ENCODE assay signal across 8 cellular contexts in the genomic region with DNA sequence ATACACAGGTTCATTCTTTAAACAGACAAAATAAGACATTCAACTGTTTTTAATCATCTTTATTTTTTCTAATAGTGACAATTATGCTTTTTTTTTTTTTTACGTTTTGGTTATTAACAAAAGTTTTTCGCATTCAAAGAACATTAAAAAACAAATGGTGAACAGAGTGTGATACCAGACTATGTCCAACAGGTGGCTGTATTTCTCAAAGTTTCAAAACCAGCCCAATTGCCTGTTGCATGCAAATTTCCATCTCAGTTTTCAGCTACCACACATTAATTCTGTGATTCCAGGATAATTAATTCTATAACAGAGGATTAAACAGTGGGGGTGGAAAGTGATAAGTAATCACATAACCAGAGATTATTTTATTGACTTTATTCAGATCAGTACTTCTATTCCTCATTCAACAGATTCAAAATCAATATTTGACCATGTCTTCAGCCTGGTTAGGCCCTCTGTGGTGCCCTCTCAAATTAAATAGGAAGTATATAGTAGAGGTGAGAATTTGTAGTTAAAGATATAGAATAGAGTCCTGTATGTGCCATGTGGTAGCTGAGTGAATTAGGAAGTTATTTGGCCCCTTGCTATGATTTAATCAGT.
DNase-seq lines count a peak whose midpoint lies in the region; ATAC-seq, FAIRE-seq and TF ChIP-seq lines count a peak whose summit lies in the region.

No MANE protein-coding gene starts in this region.

- no peak overlapping the region for H3K4me3 Mint-ChIP-seq in activated naive CD8-positive, alpha-beta T cell treated with anti-CD3 and anti-CD28 coated beads, Interleukin-2, amount 50 U/mL, for 24 hours

- H3K27ac Mint-ChIP-seq in activated naive CD8-positive, alpha-beta T cell treated with anti-CD3 and anti-CD28 coated beads, Interleukin-2, amount 50 U/mL, for 24 hours: no peak overlapping the region

- no peaks in the 10 kb centered on the region for H3K36me3 Mint-ChIP-seq in activated naive CD8-positive, alpha-beta T cell treated with anti-CD3 and anti-CD28 coated beads, Interleukin-2, amount 50 U/mL, for 24 hours (ENCODE audit: low read depth)

- H3K4me1 ChIP-seq in upper lobe of right lung: no peaks in the 10 kb centered on the region

- intact Hi-C loops in upper lobe of right lung (cut with DNase I): no loop called here

- FAIRE-seq in TTC549 (lab: Jason Lieb, UNC): peak; percentile 89

- peaks cover 8% of the 10 kb centered on the region for H3K9me3 Mint-ChIP-seq in activated naive CD8-positive, alpha-beta T cell treated with anti-CD3 and anti-CD28 coated beads, Interleukin-2, amount 50 U/mL, for 24 hours

- no peaks in the 10 kb centered on the region for H3K9me3 ChIP-seq in upper lobe of right lung

- peak; percentile 81 for ATAC-seq in GM19467 (IDR thresholded peaks at IDR 0.05; ENCODE audit: unreplicated experiment)
- ATAC-seq in upper lobe of right lung: peak; percentile 58
- ATAC-seq in activated naive CD8-positive, alpha-beta T cell treated with anti-CD3 and anti-CD28 coated beads, Interleukin-2, amount 50 U/mL, for 24 hours: no peak

- no peaks in the 10 kb centered on the region for H3K27me3 ChIP-seq in upper lobe of right lung

- in situ Hi-C loops in G401 (cut with HindIII; ENCODE audit: low sequenced_read_pairs): no loop called here

- DNase-seq in G401 (ENCODE audit: low spot score) (peak; percentile 10), HT-29 (ENCODE audit: low spot score) (peak; percentile 64), iPS-NIHi7 (ENCODE audit: extremely low spot score) (peak; percentile 34), upper lobe of right lung (no peak), NCI-H2227 (lab: John Stamatoyannopoulos, UW; ENCODE audit: unreplicated experiment) (no peak)
- no peak for DNase-seq in activated naive CD8-positive, alpha-beta T cell treated with anti-CD3 and anti-CD28 coated beads, Interleukin-2, amount 50 U/mL, for 24 hours

- H3K27ac ChIP-seq in upper lobe of right lung: no peak overlapping the region

- no peaks in the 10 kb centered on the region for H3K4me1 Mint-ChIP-seq in activated naive CD8-positive, alpha-beta T cell treated with anti-CD3 and anti-CD28 coated beads, Interleukin-2, amount 50 U/mL, for 24 hours

- H3K27me3 Mint-ChIP-seq in activated naive CD8-positive, alpha-beta T cell treated with anti-CD3 and anti-CD28 coated beads, Interleukin-2, amount 50 U/mL, for 24 hours: peaks cover 7% of the 10 kb centered on the region

- H3K4me3 ChIP-seq in upper lobe of right lung: no peak overlapping the region

- TF ChIP-seq CTCF in upper lobe of right lung (IDR thresholded peaks at IDR 0.05): peak; percentile 69

- no peaks in the 10 kb centered on the region for H3K36me3 ChIP-seq in upper lobe of right lung

Comparison
In these comparisons a context has a peak if more than half of its experiments do, and no peak if none do; other contexts are left out.
1. DNase-seq: peak in G401 (single experiment), HT-29 (single experiment) and iPS-NIHi7 (single experiment); none in upper lobe of right lung (single experiment), activated naive CD8-positive, alpha-beta T cell treated with anti-CD3 and anti-CD28 coated beads, Interleukin-2, amount 50 U/mL, for 24 hours (single experiment) and NCI-H2227 (single experiment).